25 cellular contexts compared by ENCODE assay signal in genomic region chr9:23662320-23662719, GRCh38.
DNase-seq lines count a peak whose midpoint lies in the region; ATAC-seq and TF ChIP-seq lines count a peak whose summit lies in the region.
"Had no signal": no experiment of that assay in that cellular context is flagged by ENCODE, and none has a peak within 500 bp of the region (broad histone marks: within the 10 kb centered on the region; RNA-seq: fewer than 3 reads in every experiment).

No MANE protein-coding gene starts in this region.

- no peak overlapping the region for H2AK5ac ChIP-seq in mesendoderm (ENCODE audit: low read length)

- no peak overlapping the region for H2BK5ac ChIP-seq in mesendoderm (ENCODE audit: low read length)

- H3K23ac ChIP-seq in mesendoderm (ENCODE audit: low read length): no peak overlapping the region

- no peak overlapping the region for H3K9ac ChIP-seq in mesendoderm (ENCODE audit: low read length)
- H3K9ac ChIP-seq: BLaER1 had no signal

- no peak for TF ChIP-seq POLR2A in spleen (IDR thresholded peaks at IDR 0.05)

- WGBS in mesendoderm (ENCODE audit: extremely low coverage, insufficient coverage, low lambda C conversion rate): no CpG with 5 or more reads among the region's 2 CpGs
- WGBS in spleen, 5 donors: 86 to 97% (median 92%) methylated on average over 2 of the region's 2 CpGs

- intact Hi-C loops in spleen (cut with DNase I; ENCODE audit: low total_unique reads): no loop called here

- H3K27me3 ChIP-seq in mesendoderm (ENCODE audit: insufficient read depth, low read length, poor library complexity) (no peaks in the 10 kb centered on the region), spleen (replicated peaks in 1 of 7) (no peaks in the 10 kb centered on the region)
- H3K27me3 ChIP-seq: BLaER1, SJSA1 had no signal

- TF ChIP-seq CTCF in VCaP (conservative IDR thresholded peaks at IDR 0.05) (no peak), spleen (IDR thresholded peaks at IDR 0.05 in 8 of 11, conservative IDR thresholded peaks at IDR 0.05 in 3 of 11) (no peak)

- ATAC-seq in GM18520 (IDR thresholded peaks at IDR 0.05; ENCODE audit: unreplicated experiment) (peak; percentile 71), HG03432 (IDR thresholded peaks at IDR 0.05; ENCODE audit: unreplicated experiment) (peak; percentile 50)
- ATAC-seq: Right ventricle myocardium inferior had no signal

- peaks cover 4% of the 10 kb centered on the region for H3K4me1 ChIP-seq in mesendoderm (ENCODE audit: control insufficient read depth, low read depth, low read length)
- no peaks in the 10 kb centered on the region for H3K4me1 ChIP-seq in spleen
- H3K4me1 ChIP-seq: BLaER1, HAP-1, SJSA1 had no signal

- H2BK120ac ChIP-seq in mesendoderm (ENCODE audit: low read depth, low read length): no peak overlapping the region

- H3K4me3 ChIP-seq in mesendoderm (ENCODE audit: low read length) (no peak overlapping the region), spleen (no peak overlapping the region)
- H3K4me3 ChIP-seq: BLaER1, HAP-1, SJSA1 had no signal

- H4K8ac ChIP-seq in mesendoderm (ENCODE audit: low read depth, low read length): no peak overlapping the region

- H3K56ac ChIP-seq in mesendoderm (ENCODE audit: low read length): no peak overlapping the region

- H3K4ac ChIP-seq in mesendoderm (ENCODE audit: low read depth, low read length): no peak overlapping the region

- no peaks in the 10 kb centered on the region for H3K79me2 ChIP-seq in mesendoderm (ENCODE audit: control insufficient read depth, insufficient read depth, low read length)

- no peaks in the 10 kb centered on the region for H3K9me3 ChIP-seq in spleen
- H3K9me3 ChIP-seq: BLaER1, HAP-1, SJSA1 had no signal

- H3K36me3 ChIP-seq in mesendoderm (ENCODE audit: control insufficient read depth, insufficient read depth, low read length): no peaks in the 10 kb centered on the region
- H3K36me3 ChIP-seq in spleen: no peaks in the 10 kb centered on the region
- H3K36me3 ChIP-seq: BLaER1, HAP-1, SJSA1 had no signal

- H4K5ac ChIP-seq in mesendoderm (ENCODE audit: low read length): no peak overlapping the region

- DNase-seq in mesendoderm (peak; percentile 25), spleen (no peak), mucosa of gallbladder (ENCODE audit: low spot score) (no peak), NCI-H226 (no peak)
- DNase-seq: CD4-positive, CD25-positive, alpha-beta regulatory T cell; DMS153; DND-41; GOT3; HFFc6; IMR-90; KG1; NCI-H1092; NCI-H1417 treated with DMSO at 0.1 percent for 48 hours; NCI-H1694 treated with DMSO at 0.1 percent for 48 hours; NCI-H2081; NCI-H2227 treated with DMSO at 0.1 percent for 48 hours; NCI-H510A; NCI-H69 had no signal

- no peak overlapping the region for H3K18ac ChIP-seq in mesendoderm (ENCODE audit: low read length)

- no peaks in the 10 kb centered on the region for H3K79me1 ChIP-seq in mesendoderm (ENCODE audit: low read length)

- no peak overlapping the region for H3K4me2 ChIP-seq in mesendoderm (ENCODE audit: low read length)
- H3K4me2 ChIP-seq: BLaER1 had no signal

- H3K27ac ChIP-seq in VCaP (peak overlapping the region; percentile 84), mesendoderm (ENCODE audit: low read depth, low read length) (no peak overlapping the region), spleen (no peak overlapping the region)
- H3K27ac ChIP-seq: BLaER1, SJSA1 had no signal

- H2BK15ac ChIP-seq in mesendoderm (replicated peaks; ENCODE audit: low read depth): no peak overlapping the region
